17 cellular contexts compared by ENCODE assay signal in genomic region chr3:71312461-71312860, GRCh38.
"Had no signal": no experiment of that assay in that cellular context is flagged by ENCODE, and none has a peak within 500 bp of the region (broad histone marks: within the 10 kb centered on the region; RNA-seq: fewer than 3 reads in every experiment).

No MANE protein-coding gene starts in this region.

- H3K36me3 Mint-ChIP-seq: immature natural killer cell had no signal

- ATAC-seq: activated CD4-positive, alpha-beta T cell treated with anti-CD3 and anti-CD28 coated beads for 36 hours; activated CD8-positive, alpha-beta T cell treated with anti-CD3 and anti-CD28 coated beads for 36 hours; effector memory CD8-positive, alpha-beta T cell had no signal

- H3K9me3 Mint-ChIP-seq: activated CD8-positive, alpha-beta T cell treated with anti-CD3 and anti-CD28 coated beads for 36 hours; effector memory CD8-positive, alpha-beta T cell; immature natural killer cell had no signal

- DNase-seq: activated CD4-positive, alpha-beta T cell treated with anti-CD3 and anti-CD28 coated beads for 36 hours; activated CD8-positive, alpha-beta T cell treated with anti-CD3 and anti-CD28 coated beads for 36 hours; activated gamma-delta T cell; activated T-cell treated with anti-CD3 and anti-CD28 coated beads, Interleukin-2, amount 50 U/mL, for 48 hours; adrenal gland; effector memory CD8-positive, alpha-beta T cell; foreskin melanocyte; head of caudate nucleus; immature natural killer cell; left cardiac atrium; lower lobe of right lung; midbrain; stimulated activated CD4-positive, alpha-beta T cell treated with anti-CD3 and anti-CD28 coated beads, Interleukin-15, amount 100 ng/mL, for 24 hours; stimulated activated CD4-positive, alpha-beta T cell treated with anti-CD3 and anti-CD28 coated beads, Interleukin-4, amount 100 ng/mL, for 1 hour; stimulated activated naive CD4-positive, alpha-beta T cell treated with Interleukin-2 at 50 U/mL for 16 hours; substantia nigra; T-helper 9 cell had no signal

- H3K27ac Mint-ChIP-seq: activated CD4-positive, alpha-beta T cell treated with anti-CD3 and anti-CD28 coated beads for 36 hours; immature natural killer cell had no signal

- H3K4me3 Mint-ChIP-seq: activated CD4-positive, alpha-beta T cell treated with anti-CD3 and anti-CD28 coated beads for 36 hours; activated CD8-positive, alpha-beta T cell treated with anti-CD3 and anti-CD28 coated beads for 36 hours; effector memory CD8-positive, alpha-beta T cell; immature natural killer cell had no signal

- H3K27me3 Mint-ChIP-seq: activated CD4-positive, alpha-beta T cell treated with anti-CD3 and anti-CD28 coated beads for 36 hours; activated CD8-positive, alpha-beta T cell treated with anti-CD3 and anti-CD28 coated beads for 36 hours; effector memory CD8-positive, alpha-beta T cell had no signal
